ENCODE assay signal across 8 cellular contexts in genomic region chr12:66409195-66409871, GRCh38.
DNase-seq lines count a peak whose midpoint lies in the region; ATAC-seq, FAIRE-seq and TF ChIP-seq lines count a peak whose summit lies in the region.

No MANE protein-coding gene starts in this region.

- no peaks in the 10 kb centered on the region for H3K36me3 ChIP-seq in esophagus muscularis mucosa
- H3K36me3 ChIP-seq in pancreas: no peaks in the 10 kb centered on the region

- ATAC-seq in GM18498 (IDR thresholded peaks at IDR 0.05; ENCODE audit: unreplicated experiment): peak; percentile 65
- ATAC-seq in pancreas: peak in 3 of 4 donors; percentile 59 to 65 (median 60)
- no peak for ATAC-seq in GM18517 (IDR thresholded peaks at IDR 0.05; ENCODE audit: unreplicated experiment)

- H3K27ac ChIP-seq in esophagus muscularis mucosa (replicated peaks in 1 of 4) (no peak overlapping the region), pancreas (no peak overlapping the region)

- H3K27me3 ChIP-seq in esophagus muscularis mucosa (no peaks in the 10 kb centered on the region), pancreas (no peaks in the 10 kb centered on the region)

- no peak for FAIRE-seq in pancreas (lab: Jason Lieb, UNC)

- TF ChIP-seq CTCF in esophagus muscularis mucosa (IDR thresholded peaks at IDR 0.05): peak; percentile 41 to 57 (median 41)
- TF ChIP-seq CTCF in pancreas (IDR thresholded peaks at IDR 0.05): peak in 3 of 4 donors; percentile 46 to 51 (median 47)

- peak; percentile 61 to 76 for DNase-seq in AML-193 (lab: John Stamatoyannopoulos, UW)
- peak; percentile 81 for DNase-seq in MV-4-11 (lab: John Stamatoyannopoulos, UW)
- DNase-seq in activated CD4-positive, alpha-beta T cell treated with anti-CD3 and anti-CD28 coated beads for 4 hours: peak; percentile 23 to 50
- no peak for DNase-seq in esophagus muscularis mucosa (ENCODE audit: extremely low spot score)
- DNase-seq in pancreas: peak in 1 of 6 donors; percentile 16
- DNase-seq in DMS153 (lab: John Stamatoyannopoulos, UW): no peak

- no peaks in the 10 kb centered on the region for H3K4me1 ChIP-seq in esophagus muscularis mucosa
- no peaks in the 10 kb centered on the region for H3K4me1 ChIP-seq in pancreas

- H3K4me3 ChIP-seq in esophagus muscularis mucosa (no peak overlapping the region), pancreas (no peak overlapping the region)

- no peak for TF ChIP-seq EP300 in esophagus muscularis mucosa (IDR thresholded peaks at IDR 0.05)

- H3K9me3 ChIP-seq in esophagus muscularis mucosa (no peaks in the 10 kb centered on the region), pancreas (no peaks in the 10 kb centered on the region)

- TF ChIP-seq POLR2A in esophagus muscularis mucosa (IDR thresholded peaks at IDR 0.05; ENCODE audit: low read depth): no peak

- intact Hi-C loops in esophagus muscularis mucosa (cut with DNase I) (loop anchor here (10.0 kb wide), 1 partner anchor 135 kb away; no protein-coding TSS in a partner anchor), pancreas (cut with DNase I) (loop anchor here in 1 of 3 donors (5.0 kb wide), 1 partner anchor 132 kb away; no protein-coding TSS in a partner anchor)

- 76% methylated on average over 4 of the region's 4 CpGs for WGBS in esophagus muscularis mucosa
- 55 to 68% methylated on average over 4 of the region's 4 CpGs for WGBS in pancreas, 2 donors

Comparison
In these comparisons a context has a peak if more than half of its experiments do, and no peak if none do; other contexts are left out.
1. DNase-seq: peak in AML-193 (2 of 2), MV-4-11 (single experiment) and activated CD4-positive, alpha-beta T cell treated with anti-CD3 and anti-CD28 coated beads for 4 hours (2 of 2); none in esophagus muscularis mucosa (single experiment) and DMS153 (single experiment).